8 cellular contexts compared by ENCODE assay signal in the genomic region with DNA sequence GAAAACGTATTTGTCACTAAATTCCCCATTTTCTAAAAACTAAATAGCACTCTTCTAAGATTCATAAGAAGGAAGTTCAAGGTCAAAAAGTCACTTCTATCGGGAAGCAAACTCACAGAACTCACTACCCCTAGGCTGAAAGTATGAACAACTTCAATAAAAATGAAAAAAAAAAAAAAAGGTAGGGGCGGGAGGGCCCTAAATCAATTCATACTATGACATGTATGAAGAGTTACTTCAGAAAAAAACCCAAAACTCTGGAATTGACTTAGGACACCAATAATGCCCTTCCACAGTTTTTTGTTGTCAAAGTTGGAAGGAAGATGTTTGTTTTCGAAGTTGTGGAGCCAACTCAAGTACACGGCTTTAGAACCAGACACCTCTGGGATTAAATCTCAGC. TPM values are rescaled to one million over a fixed set of nuclear protein-coding genes. Genes with fewer than 3 reads are reported as not detected.
DNase-seq lines count a peak whose midpoint lies in the region; ATAC-seq, FAIRE-seq and TF ChIP-seq lines count a peak whose summit lies in the region.

No MANE protein-coding gene starts in this region.

- WGBS in right lobe of liver (ENCODE audit: insufficient coverage, low coverage, low lambda C conversion rate, missing lambda C conversion rate): 24% methylated on average over 5 of the region's 5 CpGs
- 28 to 31% methylated on average over 4 to 5 of the region's 5 CpGs for WGBS in transverse colon (ENCODE audit: low coverage in 1 of 2), 2 donors

- no peak for DNase-seq in activated naive CD4-positive, alpha-beta T cell treated with anti-CD3 and anti-CD28 coated beads for 36 hours
- no peak for DNase-seq in activated naive CD4-positive, alpha-beta T cell treated with Interleukin-2 at 50 U/mL for 16 hours
- DNase-seq in astrocyte (ENCODE audit: low read depth): no peak
- no peak for DNase-seq in right lobe of liver
- DNase-seq in transverse colon: no peak
- DNase-seq in left lung: no peak

- H2AFZ ChIP-seq in astrocyte (ENCODE audit: low read depth, low read length): no peak overlapping the region

- TF ChIP-seq CTCF in astrocyte (IDR thresholded peaks at IDR 0.05; ENCODE audit: insufficient read depth, low read depth, low read length): no peak
- TF ChIP-seq CTCF in right lobe of liver (IDR thresholded peaks at IDR 0.05): no peak
- TF ChIP-seq CTCF in transverse colon (IDR thresholded peaks at IDR 0.05): no peak
- no peak for TF ChIP-seq CTCF in left lung (IDR thresholded peaks at IDR 0.05)

- peaks cover 57% of the 10 kb centered on the region for H3K79me2 ChIP-seq in astrocyte (ENCODE audit: insufficient read depth, low read length)

- H3K27me3 ChIP-seq in astrocyte (ENCODE audit: insufficient read depth, low read length) (no peaks in the 10 kb centered on the region), right lobe of liver (no peaks in the 10 kb centered on the region), transverse colon (no peaks in the 10 kb centered on the region), left lung (no peaks in the 10 kb centered on the region)

- H3K4me3 ChIP-seq in astrocyte (ENCODE audit: insufficient read depth, low read depth, low read length) (peak overlapping the region; percentile 88), right lobe of liver (peak overlapping the region; percentile 79 to 97 (median 88)), transverse colon (peak overlapping the region in 3 of 4 donors; percentile 67 to 97 (median 87)), left lung (peak overlapping the region in 1 of 2 donors; percentile 82)

- peak overlapping the region; percentile 94 for H3K4me3 Mint-ChIP-seq in activated naive CD4-positive, alpha-beta T cell treated with anti-CD3 and anti-CD28 coated beads for 36 hours
- peak overlapping the region; percentile 99 for H3K4me3 Mint-ChIP-seq in astrocyte (ENCODE audit: unreplicated experiment)

- in situ Hi-C loops in transverse colon (cut with MboI; ENCODE audit: low pct_ligation_motif_present in 1 of 4, low pct_unique_long_range_greater_than_20kb in 1 of 4, low sequenced_read_pairs in 3 of 4): no loop called here

- TF ChIP-seq EP300 in transverse colon (IDR thresholded peaks at IDR 0.05; ENCODE audit: low read depth): no peak

- H3K27me3 Mint-ChIP-seq in activated naive CD4-positive, alpha-beta T cell treated with anti-CD3 and anti-CD28 coated beads for 36 hours (ENCODE audit: low read depth): no peaks in the 10 kb centered on the region
- H3K27me3 Mint-ChIP-seq in astrocyte (ENCODE audit: low read depth, unreplicated experiment): no peaks in the 10 kb centered on the region

- peak overlapping the region; percentile 97 for H3K4me2 ChIP-seq in astrocyte (ENCODE audit: low read length)

- no peaks in the 10 kb centered on the region for H3K9me3 ChIP-seq in astrocyte (ENCODE audit: insufficient read depth, low read depth, low read length)
- H3K9me3 ChIP-seq in right lobe of liver: no peaks in the 10 kb centered on the region
- H3K9me3 ChIP-seq in transverse colon: no peaks in the 10 kb centered on the region
- no peaks in the 10 kb centered on the region for H3K9me3 ChIP-seq in left lung

- H3K27ac ChIP-seq in astrocyte (ENCODE audit: low read depth, low read length) (no peak overlapping the region), right lobe of liver (peak overlapping the region in 1 of 3 donors; percentile 83), transverse colon (peak overlapping the region; percentile 80 to 89 (median 84)), left lung (no peak overlapping the region)

- no peak overlapping the region for H3K27ac Mint-ChIP-seq in activated naive CD4-positive, alpha-beta T cell treated with anti-CD3 and anti-CD28 coated beads for 36 hours
- H3K27ac Mint-ChIP-seq in astrocyte (ENCODE audit: unreplicated experiment): no peak overlapping the region

- ATAC-seq in right lobe of liver: no peak
- no peak for ATAC-seq in GM21737 (IDR thresholded peaks at IDR 0.05; ENCODE audit: unreplicated experiment)
- no peak for ATAC-seq in left lung
- ATAC-seq in HG02884 (IDR thresholded peaks at IDR 0.05; ENCODE audit: unreplicated experiment): no peak

- peak overlapping the region; percentile 89 for H3K9ac ChIP-seq in astrocyte (ENCODE audit: low read length)

- H3K9me3 Mint-ChIP-seq in activated naive CD4-positive, alpha-beta T cell treated with anti-CD3 and anti-CD28 coated beads for 36 hours: no peaks in the 10 kb centered on the region
- no peaks in the 10 kb centered on the region for H3K9me3 Mint-ChIP-seq in astrocyte (ENCODE audit: unreplicated experiment)

- H3K36me3 ChIP-seq in astrocyte (ENCODE audit: insufficient read depth, low read length): peaks cover 5% of the 10 kb centered on the region
- H3K36me3 ChIP-seq in right lobe of liver: peaks cover 0 to 7% (median 2%) of the 10 kb centered on the region in 4 donors
- peaks cover 0 to 6% (median 0%) of the 10 kb centered on the region in 4 donors for H3K36me3 ChIP-seq in transverse colon
- peaks cover 0 to 11% of the 10 kb centered on the region in 2 donors for H3K36me3 ChIP-seq in left lung

- H3K4me1 Mint-ChIP-seq in activated naive CD4-positive, alpha-beta T cell treated with anti-CD3 and anti-CD28 coated beads for 36 hours (ENCODE audit: low read depth): peaks cover 31% of the 10 kb centered on the region
- H3K4me1 Mint-ChIP-seq in astrocyte (ENCODE audit: low read depth, unreplicated experiment): peaks cover 6% of the 10 kb centered on the region

- peaks cover 10% of the 10 kb centered on the region for H4K20me1 ChIP-seq in astrocyte (ENCODE audit: insufficient read depth, low read length)

- peaks cover 8% of the 10 kb centered on the region for H3K36me3 Mint-ChIP-seq in activated naive CD4-positive, alpha-beta T cell treated with anti-CD3 and anti-CD28 coated beads for 36 hours (ENCODE audit: low read depth)
- no peaks in the 10 kb centered on the region for H3K36me3 Mint-ChIP-seq in astrocyte (ENCODE audit: low read depth, unreplicated experiment)

- CTCF ChIA-PET in activated naive CD4-positive, alpha-beta T cell treated with anti-CD3 and anti-CD28 coated beads for 36 hours (lab: Charles Lee): interaction anchor here (0.7 to 1.5 kb wide), 2 partner anchors 32 to 38 kb away, joined by 3 to 4 read pairs; a partner anchor contains a TSS

- intact Hi-C loops in activated naive CD4-positive, alpha-beta T cell treated with anti-CD3 and anti-CD28 coated beads for 36 hours (cut with micrococcal nuclease): no loop called here
- intact Hi-C loops in right lobe of liver (cut with DNase I): no loop called here
- intact Hi-C loops in transverse colon (cut with DNase I; ENCODE audit: low total_unique reads): no loop called here
- intact Hi-C loops in left lung (cut with DNase I): no loop called here

- H3K4me1 ChIP-seq in astrocyte (ENCODE audit: insufficient read depth, low read length) (peaks cover 11% of the 10 kb centered on the region), right lobe of liver (peaks cover 0 to 17% (median 6%) of the 10 kb centered on the region in 4 donors), transverse colon (peaks cover 0 to 28% (median 7%) of the 10 kb centered on the region in 4 donors), left lung (peaks cover 5 to 22% of the 10 kb centered on the region in 2 donors)

- TF ChIP-seq POLR2A in right lobe of liver (IDR thresholded peaks at IDR 0.05) (no peak), transverse colon (IDR thresholded peaks at IDR 0.05) (no peak)

- FAIRE-seq in astrocyte (lab: Jason Lieb, UNC): no peak

RNA-seq across cellular contexts. Expression of a gene that starts 1.1 kb away (rescaled TPM):
- 10 to 100 TPM; 44.0 to 44.4 TPM for total RNA-seq in activated naive CD4-positive, alpha-beta T cell treated with anti-CD3 and anti-CD28 coated beads for 36 hours
- 35.4 and 41.7 TPM in 2 replicates for total RNA-seq in astrocyte
- total RNA-seq in right lobe of liver: 10 to 100 TPM; 16.0 to 35.8 (median 19.8) TPM
- 10 to 100 TPM; 36.8 to 50.1 (median 40.5) TPM for total RNA-seq in transverse colon
- 10 to 100 TPM; 35.7 to 37.9 TPM for total RNA-seq in left lung

RNA-seq across cellular contexts. Expression of a gene that starts 37.6 kb away (rescaled TPM):
- 10 to 100 TPM; 28.3 to 29.2 TPM for total RNA-seq in activated naive CD4-positive, alpha-beta T cell treated with anti-CD3 and anti-CD28 coated beads for 36 hours
- total RNA-seq in astrocyte (11.8 and 15.2 TPM in 2 replicates), right lobe of liver (1 to 10 TPM; 5.1 to 7.6 (median 6.3) TPM), transverse colon (10 to 100 TPM in 2 of 4 donors, 1 to 10 TPM in 1, under 1 TPM in 1; 0.40 to 16.1 (median 11.4) TPM), left lung (10 to 100 TPM; 15.8 to 16.0 TPM)

Comparison
In these comparisons a context has a peak if more than half of its experiments do, and no peak if none do; other contexts are left out.
1. H3K27ac ChIP-seq: peak in transverse colon (4 of 4); none in astrocyte (single experiment) and left lung (0 of 2).